ENCODE assay signal across 26 cellular contexts in genomic region chr10:104802941-104803340, GRCh38.
"Had no signal": no experiment of that assay in that cellular context is flagged by ENCODE, and none has a peak within 500 bp of the region (broad histone marks: within the 10 kb centered on the region; RNA-seq: fewer than 3 reads in every experiment).

No MANE protein-coding gene starts in this region.

- ATAC-seq: naive thymus-derived CD4-positive, alpha-beta T cell; natural killer cell treated with Interleukin-12 subunit alpha and Interleukin-12 subunit beta and Interleukin-15 and Interleukin-18, amount 100 ng/mL, for 72 hours; pancreas; right lobe of liver; stimulated activated effector memory CD8-positive, alpha-beta T cell treated with anti-CD3 and anti-CD28 coated beads, Interleukin-12 subunit alpha, Interleukin-12 subunit beta, amount 100 ng/mL, for 72 hours; upper lobe of right lung had no signal

- DNase-seq: head of caudate nucleus; hypothalamus; immature natural killer cell; kidney; left ventricle myocardium inferior; mesendoderm; naive thymus-derived CD4-positive, alpha-beta T cell; pancreas; posterior cingulate gyrus; right lobe of liver; small intestine; spleen; stimulated activated CD4-positive, alpha-beta T cell treated with anti-CD3 and anti-CD28 coated beads, Interleukin-4, amount 100 ng/mL, for 24 hours; stimulated activated naive CD4-positive, alpha-beta T cell; tibial artery; trophoblast cell; upper lobe of right lung had no signal

- H3K27me3 ChIP-seq: pancreas, right atrium auricular region, right lobe of liver, suprapubic skin, tibial artery, upper lobe of right lung had no signal

- H3K36me3 Mint-ChIP-seq: immature natural killer cell; mesothelial cell of epicardium; natural killer cell treated with Interleukin-12 subunit alpha and Interleukin-12 subunit beta and Interleukin-15 and Interleukin-18, amount 100 ng/mL, for 72 hours; stimulated activated effector memory CD8-positive, alpha-beta T cell treated with anti-CD3 and anti-CD28 coated beads, Interleukin-12 subunit alpha, Interleukin-12 subunit beta, amount 100 ng/mL, for 72 hours had no signal

- H3K27me3 Mint-ChIP-seq: stimulated activated naive CD8-positive, alpha-beta T cell treated with anti-CD3 and anti-CD28 coated beads, Interleukin-15, Interleukin-2, amounts not matched to agents 100 ng/mL and 50 ng/mL, for 24 hours had no signal

- H3K4me3 ChIP-seq: left ventricle myocardium inferior, lung, pancreas, prostate gland, right atrium auricular region, right lobe of liver, spleen, suprapubic skin, thoracic aorta, tibial artery, upper lobe of right lung had no signal

- H3K36me3 ChIP-seq: left ventricle myocardium inferior, pancreas, prostate gland, right atrium auricular region, right lobe of liver, spleen, suprapubic skin, thoracic aorta, tibial artery, upper lobe of right lung had no signal

- H3K4me1 Mint-ChIP-seq: immature natural killer cell; mesothelial cell of epicardium; naive thymus-derived CD4-positive, alpha-beta T cell; stimulated activated effector memory CD8-positive, alpha-beta T cell treated with anti-CD3 and anti-CD28 coated beads, Interleukin-12 subunit alpha, Interleukin-12 subunit beta, amount 100 ng/mL, for 72 hours had no signal

- H3K27ac Mint-ChIP-seq: immature natural killer cell; mesothelial cell of epicardium; naive thymus-derived CD4-positive, alpha-beta T cell; natural killer cell treated with Interleukin-12 subunit alpha and Interleukin-12 subunit beta and Interleukin-15 and Interleukin-18, amount 100 ng/mL, for 72 hours; stimulated activated effector memory CD8-positive, alpha-beta T cell treated with anti-CD3 and anti-CD28 coated beads, Interleukin-12 subunit alpha, Interleukin-12 subunit beta, amount 100 ng/mL, for 72 hours; stimulated activated naive CD8-positive, alpha-beta T cell treated with anti-CD3 and anti-CD28 coated beads, Interleukin-15, Interleukin-2, amounts not matched to agents 100 ng/mL and 50 ng/mL, for 24 hours had no signal

- H3K9me3 ChIP-seq: left ventricle myocardium inferior, pancreas, prostate gland, right atrium auricular region, right lobe of liver, spleen, suprapubic skin, thoracic aorta, tibial artery, upper lobe of right lung had no signal

- H3K4me3 Mint-ChIP-seq: immature natural killer cell; mesothelial cell of epicardium; naive thymus-derived CD4-positive, alpha-beta T cell; natural killer cell treated with Interleukin-12 subunit alpha and Interleukin-12 subunit beta and Interleukin-15 and Interleukin-18, amount 100 ng/mL, for 72 hours; stimulated activated effector memory CD8-positive, alpha-beta T cell treated with anti-CD3 and anti-CD28 coated beads, Interleukin-12 subunit alpha, Interleukin-12 subunit beta, amount 100 ng/mL, for 72 hours; stimulated activated naive CD8-positive, alpha-beta T cell treated with anti-CD3 and anti-CD28 coated beads, Interleukin-15, Interleukin-2, amounts not matched to agents 100 ng/mL and 50 ng/mL, for 24 hours had no signal

- H3K9me3 Mint-ChIP-seq: mesothelial cell of epicardium; stimulated activated naive CD8-positive, alpha-beta T cell treated with anti-CD3 and anti-CD28 coated beads, Interleukin-15, Interleukin-2, amounts not matched to agents 100 ng/mL and 50 ng/mL, for 24 hours had no signal

- H3K4me1 ChIP-seq: left ventricle myocardium inferior, pancreas, prostate gland, right atrium auricular region, right lobe of liver, spleen, suprapubic skin, tibial artery, upper lobe of right lung had no signal
